ENCODE assay signal across 11 cellular contexts in genomic region chr1:24556414-24556795, GRCh38. TPM values are rescaled to one million over a fixed set of nuclear protein-coding genes. Genes with fewer than 3 reads are reported as not detected.
A peak's percentile ranks its signal among the peaks of the same experiment; 100 is the strongest.
DNase-seq lines count a peak whose midpoint lies in the region; ATAC-seq and TF ChIP-seq lines count a peak whose summit lies in the region.
"Had no signal": no experiment of that assay in that cellular context is flagged by ENCODE, and none has a peak within 500 bp of the region (broad histone marks: within the 10 kb centered on the region; RNA-seq: fewer than 3 reads in every experiment).

No MANE protein-coding gene starts in this region.

- H3K27ac Mint-ChIP-seq in activated naive CD4-positive, alpha-beta T cell treated with anti-CD3 and anti-CD28 coated beads, Interleukin-2, amount 10 ng/mL, durations not matched to agents 7 days and 5 days, result no peak overlapping the region
- no peak overlapping the region for H3K27ac Mint-ChIP-seq in activated naive CD4-positive, alpha-beta T cell treated with anti-CD3 and anti-CD28 coated beads, Interleukin-2, amount 50 U/mL, for 72 hours
- no peak overlapping the region for H3K27ac Mint-ChIP-seq in activated CD8-positive, alpha-beta T cell treated with anti-CD3 and anti-CD28 coated beads, Interleukin-2, amount 10 ng/mL, durations not matched to agents 7 days and 5 days

- intact Hi-C loops in sigmoid colon (cut with DNase I), result no loop called here

- no peak for TF ChIP-seq EP300 in suprapubic skin (IDR thresholded peaks at IDR 0.05)
- TF ChIP-seq EP300 in sigmoid colon (IDR thresholded peaks at IDR 0.05), result no peak

- peak overlapping the region; percentile 39 for H3K4me3 ChIP-seq in kidney epithelial cell (ENCODE audit: low read depth, low read length)
- peak overlapping the region; percentile 47 for H3K4me3 ChIP-seq in suprapubic skin
- peak overlapping the region in 1 of 4 donors; percentile 23 for H3K4me3 ChIP-seq in sigmoid colon

- peaks cover 26% of the 10 kb centered on the region for H3K4me1 Mint-ChIP-seq in activated naive CD4-positive, alpha-beta T cell treated with anti-CD3 and anti-CD28 coated beads, Interleukin-2, amount 10 ng/mL, durations not matched to agents 7 days and 5 days
- peaks cover 15% of the 10 kb centered on the region for H3K4me1 Mint-ChIP-seq in activated CD8-positive, alpha-beta T cell treated with anti-CD3 and anti-CD28 coated beads, Interleukin-2, amount 10 ng/mL, durations not matched to agents 7 days and 5 days (ENCODE audit: low read depth)

- TF ChIP-seq POLR2A in suprapubic skin (IDR thresholded peaks at IDR 0.05) (no peak), sigmoid colon (IDR thresholded peaks at IDR 0.05) (no peak)

- WGBS in suprapubic skin, result 52% methylated on average over 17 of the region's 19 CpGs
- 31 to 51% methylated on average over 19 of the region's 19 CpGs for WGBS in sigmoid colon, 2 donors

- no peak overlapping the region for H3K27ac ChIP-seq in suprapubic skin
- no peak overlapping the region for H3K27ac ChIP-seq in sigmoid colon
- H3K27ac ChIP-seq: RWPE1 had no signal

- DNase-seq in activated naive CD4-positive, alpha-beta T cell treated with anti-CD3 and anti-CD28 coated beads, Interleukin-2, amount 10 ng/mL, durations not matched to agents 7 days and 5 days, result no peak
- no peak for DNase-seq in activated naive CD4-positive, alpha-beta T cell treated with anti-CD3 and anti-CD28 coated beads, Interleukin-2, amount 50 U/mL, for 72 hours (ENCODE audit: low spot score in 2 of 2)
- no peak for DNase-seq in activated CD8-positive, alpha-beta T cell treated with anti-CD3 and anti-CD28 coated beads, Interleukin-2, amount 10 ng/mL, durations not matched to agents 7 days and 5 days
- DNase-seq in kidney epithelial cell (ENCODE audit: low read depth) (no peak), suprapubic skin (ENCODE audit: low spot score in 2 of 2) (no peak), sigmoid colon (no peak), NCI-H2029 (lab: John Stamatoyannopoulos, UW) (no peak)

- no peak for ATAC-seq in activated naive CD4-positive, alpha-beta T cell treated with anti-CD3 and anti-CD28 coated beads, Interleukin-2, amount 50 U/mL, for 72 hours
- ATAC-seq in activated CD8-positive, alpha-beta T cell treated with anti-CD3 and anti-CD28 coated beads, Interleukin-2, amount 10 ng/mL, durations not matched to agents 7 days and 5 days, result no peak
- ATAC-seq in HG03039 (IDR thresholded peaks at IDR 0.05; ENCODE audit: unreplicated experiment), result no peak

- CTCF ChIA-PET in activated naive CD4-positive, alpha-beta T cell treated with anti-CD3 and anti-CD28 coated beads, Interleukin-2, amount 10 ng/mL, durations not matched to agents 7 days and 5 days (lab: Charles Lee), result no interaction called here
- CTCF ChIA-PET in activated CD8-positive, alpha-beta T cell treated with anti-CD3 and anti-CD28 coated beads, Interleukin-2, amount 10 ng/mL, durations not matched to agents 7 days and 5 days (lab: Charles Lee), result no interaction called here

- POLR2A ChIA-PET in activated CD8-positive, alpha-beta T cell treated with anti-CD3 and anti-CD28 coated beads, Interleukin-2, amount 10 ng/mL, durations not matched to agents 7 days and 5 days (lab: Charles Lee), result no interaction called here

- H3K27me3 ChIP-seq in kidney epithelial cell (ENCODE audit: control insufficient read depth, insufficient read depth, low read length) (no peaks in the 10 kb centered on the region), suprapubic skin (peaks cover 38% of the 10 kb centered on the region), sigmoid colon (peaks cover 24 to 62% (median 37%) of the 10 kb centered on the region in 3 donors)

- H3K4me1 ChIP-seq in suprapubic skin (peaks cover 12% of the 10 kb centered on the region), sigmoid colon (peaks cover 0 to 11% (median 9%) of the 10 kb centered on the region in 4 donors)

- H3K36me3 Mint-ChIP-seq in activated naive CD4-positive, alpha-beta T cell treated with anti-CD3 and anti-CD28 coated beads, Interleukin-2, amount 10 ng/mL, durations not matched to agents 7 days and 5 days, result no peaks in the 10 kb centered on the region
- H3K36me3 Mint-ChIP-seq in activated naive CD4-positive, alpha-beta T cell treated with anti-CD3 and anti-CD28 coated beads, Interleukin-2, amount 50 U/mL, for 72 hours, result no peaks in the 10 kb centered on the region
- H3K36me3 Mint-ChIP-seq in activated CD8-positive, alpha-beta T cell treated with anti-CD3 and anti-CD28 coated beads, Interleukin-2, amount 10 ng/mL, durations not matched to agents 7 days and 5 days (ENCODE audit: low read depth), result no peaks in the 10 kb centered on the region

- peaks cover 79% of the 10 kb centered on the region for H3K27me3 Mint-ChIP-seq in activated naive CD4-positive, alpha-beta T cell treated with anti-CD3 and anti-CD28 coated beads, Interleukin-2, amount 10 ng/mL, durations not matched to agents 7 days and 5 days
- peaks cover 37% of the 10 kb centered on the region for H3K27me3 Mint-ChIP-seq in activated CD8-positive, alpha-beta T cell treated with anti-CD3 and anti-CD28 coated beads, Interleukin-2, amount 10 ng/mL, durations not matched to agents 7 days and 5 days (ENCODE audit: low read depth)

- H3K36me3 ChIP-seq in kidney epithelial cell (ENCODE audit: control insufficient read depth, insufficient read depth, low read length) (no peaks in the 10 kb centered on the region), suprapubic skin (no peaks in the 10 kb centered on the region), sigmoid colon (no peaks in the 10 kb centered on the region)

- H3K4me3 Mint-ChIP-seq in activated naive CD4-positive, alpha-beta T cell treated with anti-CD3 and anti-CD28 coated beads, Interleukin-2, amount 10 ng/mL, durations not matched to agents 7 days and 5 days, result peak overlapping the region; percentile 49
- peak overlapping the region; percentile 61 for H3K4me3 Mint-ChIP-seq in activated CD8-positive, alpha-beta T cell treated with anti-CD3 and anti-CD28 coated beads, Interleukin-2, amount 10 ng/mL, durations not matched to agents 7 days and 5 days

- TF ChIP-seq CTCF in kidney epithelial cell (IDR thresholded peaks at IDR 0.05; ENCODE audit: insufficient read depth, low read length, poor library complexity, severe bottlenecking) (no peak), suprapubic skin (IDR thresholded peaks at IDR 0.05) (no peak), sigmoid colon (IDR thresholded peaks at IDR 0.05) (no peak)

- H3K9me3 ChIP-seq in suprapubic skin, result no peaks in the 10 kb centered on the region
- H3K9me3 ChIP-seq in sigmoid colon, result no peaks in the 10 kb centered on the region

- no peaks in the 10 kb centered on the region for H3K9me3 Mint-ChIP-seq in activated naive CD4-positive, alpha-beta T cell treated with anti-CD3 and anti-CD28 coated beads, Interleukin-2, amount 10 ng/mL, durations not matched to agents 7 days and 5 days
- H3K9me3 Mint-ChIP-seq in activated naive CD4-positive, alpha-beta T cell treated with anti-CD3 and anti-CD28 coated beads, Interleukin-2, amount 50 U/mL, for 72 hours, result no peaks in the 10 kb centered on the region
- no peaks in the 10 kb centered on the region for H3K9me3 Mint-ChIP-seq in activated CD8-positive, alpha-beta T cell treated with anti-CD3 and anti-CD28 coated beads, Interleukin-2, amount 10 ng/mL, durations not matched to agents 7 days and 5 days (ENCODE audit: insufficient read depth)

RNA-seq across cellular contexts. Expression of gene NCMAP, which starts 0.5 kb away (rescaled TPM):
- under 1 TPM; 0.05 to 0.14 TPM for total RNA-seq in activated naive CD4-positive, alpha-beta T cell treated with anti-CD3 and anti-CD28 coated beads, Interleukin-2, amount 50 U/mL, for 72 hours
- total RNA-seq in activated CD8-positive, alpha-beta T cell treated with anti-CD3 and anti-CD28 coated beads, Interleukin-2, amount 10 ng/mL, durations not matched to agents 7 days and 5 days, result under 1 TPM in 1 of 2 experiments, not detected in 1; 0.05 TPM
- total RNA-seq in kidney epithelial cell, result 1.2 and 1.5 TPM in 2 replicates
- total RNA-seq in suprapubic skin, result 1 to 10 TPM in 1 of 4 donors, under 1 TPM in 2, not detected in 1; 0.24 to 1.1 (median 0.34) TPM
- not detected for total RNA-seq in sigmoid colon
- 1 to 10 TPM in 1 of 3 donors, under 1 TPM in 2; 0.51 to 1.8 (median 0.60) TPM for polyA plus RNA-seq in sigmoid colon
- total RNA-seq: fibroblast of lung, lung microvascular endothelial cell had no signal
- polyA plus RNA-seq: fibroblast of lung had no signal

RNA-seq across cellular contexts. Expression of gene RCAN3, which starts 53.8 kb away (rescaled TPM):
- 10 to 100 TPM; 43.6 to 51.8 TPM for total RNA-seq in activated naive CD4-positive, alpha-beta T cell treated with anti-CD3 and anti-CD28 coated beads, Interleukin-2, amount 50 U/mL, for 72 hours
- 10 to 100 TPM; 63.7 to 65.6 TPM for total RNA-seq in activated CD8-positive, alpha-beta T cell treated with anti-CD3 and anti-CD28 coated beads, Interleukin-2, amount 10 ng/mL, durations not matched to agents 7 days and 5 days
- total RNA-seq in kidney epithelial cell (20.3 and 24.4 TPM in 2 replicates), suprapubic skin (10 to 100 TPM; 27.0 to 29.8 (median 27.5) TPM), sigmoid colon (10 to 100 TPM in 2 of 4 donors, 1 to 10 TPM in 2; 4.1 to 19.1 (median 10.7) TPM)
- 10 to 100 TPM in 1 of 3 donors, 1 to 10 TPM in 2; 3.0 to 11.9 (median 5.1) TPM for polyA plus RNA-seq in sigmoid colon
